8 cellular contexts compared by ENCODE assay signal in genomic region chr14:93219103-93219726, GRCh38. TPM values are rescaled to one million over a fixed set of nuclear protein-coding genes. Genes with fewer than 3 reads are reported as not detected.
A peak's percentile ranks its signal among the peaks of the same experiment; 100 is the strongest.
DNase-seq lines count a peak whose midpoint lies in the region; ATAC-seq and TF ChIP-seq lines count a peak whose summit lies in the region.

No MANE protein-coding gene starts in this region.

- intact Hi-C loops in left ventricle myocardium inferior (cut with micrococcal nuclease): loop anchor here (10.0 kb wide), 1 partner anchor 396 kb away; no protein-coding TSS in a partner anchor

- no peaks in the 10 kb centered on the region for H3K27me3 ChIP-seq in left ventricle myocardium inferior (ENCODE audit: low read depth)

- no peak overlapping the region for H3K4me3 ChIP-seq in left ventricle myocardium inferior

- H3K27ac Mint-ChIP-seq in activated T-helper 17 cell treated with anti-CD3 and anti-CD28 coated beads, Interleukin-2, amount 50 U/mL, for 72 hours: no peak overlapping the region

- no peaks in the 10 kb centered on the region for H3K4me1 ChIP-seq in left ventricle myocardium inferior

- H3K4me3 Mint-ChIP-seq in activated T-helper 17 cell treated with anti-CD3 and anti-CD28 coated beads, Interleukin-2, amount 50 U/mL, for 72 hours: no peak overlapping the region

- peak; percentile 40 for DNase-seq in A172 (ENCODE audit: low spot score)
- peak; percentile 16 for DNase-seq in GF-D8 (lab: John Stamatoyannopoulos, UW)
- DNase-seq in NCI-H774 (lab: John Stamatoyannopoulos, UW): peak; percentile 21
- no peak for DNase-seq in left ventricle myocardium inferior
- DNase-seq in stimulated activated CD4-positive, alpha-beta T cell treated with anti-CD3 and anti-CD28 coated beads, Interleukin-4, amount 100 ng/mL, for 4 hours: peak; percentile 13 to 47
- DNase-seq in NCI-H187 treated with DMSO at 0.1 percent for 48 hours (lab: John Stamatoyannopoulos, UW): no peak

- ATAC-seq in HG03175 (IDR thresholded peaks at IDR 0.05; ENCODE audit: unreplicated experiment): peak; percentile 71
- peak; percentile 77 for ATAC-seq in activated T-helper 17 cell treated with anti-CD3 and anti-CD28 coated beads, Interleukin-2, amount 50 U/mL, for 72 hours (replicated peaks)

- H3K9me3 ChIP-seq in left ventricle myocardium inferior (replicated peaks): no peaks in the 10 kb centered on the region

- no peaks in the 10 kb centered on the region for H3K9me3 Mint-ChIP-seq in activated T-helper 17 cell treated with anti-CD3 and anti-CD28 coated beads, Interleukin-2, amount 50 U/mL, for 72 hours

- no peaks in the 10 kb centered on the region for H3K27me3 Mint-ChIP-seq in activated T-helper 17 cell treated with anti-CD3 and anti-CD28 coated beads, Interleukin-2, amount 50 U/mL, for 72 hours

- H3K36me3 ChIP-seq in left ventricle myocardium inferior: peaks cover 98% of the 10 kb centered on the region

- H3K4me1 Mint-ChIP-seq in activated T-helper 17 cell treated with anti-CD3 and anti-CD28 coated beads, Interleukin-2, amount 50 U/mL, for 72 hours: no peaks in the 10 kb centered on the region

- peaks cover 95% of the 10 kb centered on the region for H3K36me3 Mint-ChIP-seq in activated T-helper 17 cell treated with anti-CD3 and anti-CD28 coated beads, Interleukin-2, amount 50 U/mL, for 72 hours (ENCODE audit: low read depth)

- peak; percentile 61 for TF ChIP-seq CTCF in left ventricle myocardium inferior (IDR thresholded peaks at IDR 0.05; ENCODE audit: borderline replicate concordance)

- H3K27ac ChIP-seq in left ventricle myocardium inferior (replicated peaks): no peak overlapping the region

RNA-seq across cellular contexts. Expression of gene UBR7, which starts 12.2 kb away (rescaled TPM):
- total RNA-seq in A172 (2014; rRNA removed; shearing (Covaris generic)): 28.0 and 46.8 TPM in 2 replicates
- 10 to 100 TPM; 33.0 to 37.1 TPM for total RNA-seq in activated T-helper 17 cell treated with anti-CD3 and anti-CD28 coated beads, Interleukin-2, amount 50 U/mL, for 72 hours
- 18.3 TPM for total RNA-seq in left ventricle myocardium inferior

RNA-seq across cellular contexts. Expression of gene GON7, which starts 12.3 kb away (rescaled TPM):
- 27.8 and 34.1 TPM in 2 replicates for total RNA-seq in A172 (2014; rRNA removed; shearing (Covaris generic))
- 10 to 100 TPM in 1 of 2 donors, 1 to 10 TPM in 1; 6.1 to 21.8 TPM for total RNA-seq in activated T-helper 17 cell treated with anti-CD3 and anti-CD28 coated beads, Interleukin-2, amount 50 U/mL, for 72 hours
- total RNA-seq in left ventricle myocardium inferior: 19.0 TPM

RNA-seq across cellular contexts. Expression of gene LYSET, which starts 34.1 kb away (rescaled TPM):
- total RNA-seq in A172 (2014; rRNA removed; shearing (Covaris generic)): 17.8 and 30.3 TPM in 2 replicates
- total RNA-seq in activated T-helper 17 cell treated with anti-CD3 and anti-CD28 coated beads, Interleukin-2, amount 50 U/mL, for 72 hours: 10 to 100 TPM; 10.2 to 17.2 TPM
- 24.4 TPM for total RNA-seq in left ventricle myocardium inferior

RNA-seq across cellular contexts. Expression of gene MOAP1, which starts 34.5 kb away (rescaled TPM):
- total RNA-seq in A172 (2014; rRNA removed; shearing (Covaris generic)): 12.1 and 13.2 TPM in 2 replicates
- total RNA-seq in activated T-helper 17 cell treated with anti-CD3 and anti-CD28 coated beads, Interleukin-2, amount 50 U/mL, for 72 hours: 10 to 100 TPM; 21.9 to 25.4 TPM
- total RNA-seq in left ventricle myocardium inferior: 61.1 TPM

Comparison
In these comparisons a context has a peak if more than half of its experiments do, and no peak if none do; other contexts are left out.
1. DNase-seq: peak in A172 (single experiment), GF-D8 (single experiment), NCI-H774 (single experiment) and stimulated activated CD4-positive, alpha-beta T cell treated with anti-CD3 and anti-CD28 coated beads, Interleukin-4, amount 100 ng/mL, for 4 hours (2 of 2); none in left ventricle myocardium inferior (single experiment) and NCI-H187 treated with DMSO at 0.1 percent for 48 hours (single experiment).